1 cellular context compared by ENCODE assay signal in the genomic region with DNA sequence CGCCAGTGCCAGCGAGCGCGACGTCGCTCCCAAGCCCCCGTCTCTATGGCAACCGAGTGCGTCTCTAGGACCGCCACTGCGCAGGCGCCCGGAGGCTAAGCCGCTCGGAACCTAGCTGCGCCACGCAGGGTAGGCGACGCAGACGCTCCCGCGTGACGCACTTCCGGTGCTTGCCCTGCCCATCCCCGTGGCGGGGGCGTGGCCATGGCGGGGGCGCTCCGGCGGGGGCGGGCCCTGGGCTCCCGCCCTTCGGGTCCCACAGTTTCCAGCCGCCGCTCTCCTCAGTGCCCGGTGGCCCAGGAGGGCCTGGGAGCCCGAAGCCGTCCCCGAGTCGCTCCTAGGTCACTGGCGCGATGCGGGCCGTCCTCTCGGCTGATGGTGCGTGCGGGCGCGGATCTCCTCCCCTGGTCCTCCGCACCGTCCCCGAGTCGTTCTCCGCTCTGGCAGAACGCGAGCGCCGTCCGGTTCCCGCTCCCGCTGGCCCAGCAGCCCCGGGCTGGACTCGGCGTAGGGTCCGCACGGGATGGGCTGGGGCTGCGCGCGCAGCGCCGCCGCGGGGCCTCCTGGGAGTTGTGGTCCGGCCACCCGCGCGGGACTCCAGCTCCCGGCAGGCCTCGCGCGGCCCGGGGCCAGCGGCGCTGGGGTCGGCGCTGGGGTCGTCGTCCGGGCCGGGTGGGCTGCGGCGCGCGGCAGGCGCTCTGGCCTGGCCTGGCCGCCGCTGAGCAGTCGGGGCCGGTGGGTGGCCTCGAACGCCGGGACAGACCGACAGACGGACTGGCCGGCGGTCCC.
TF ChIP-seq lines count a peak whose summit lies in the region.

A gene (plus strand): TSS at position 245 of the 789 bp plus-strand sequence. CDS start 7,953 bp downstream, outside the sequence.

TF ChIP-seq in neural cell, 6 proteins besides CTCF, POLR2A, EP300 and RAD21 (continued from another document):
- TF ChIP-seq, protein P1, sequence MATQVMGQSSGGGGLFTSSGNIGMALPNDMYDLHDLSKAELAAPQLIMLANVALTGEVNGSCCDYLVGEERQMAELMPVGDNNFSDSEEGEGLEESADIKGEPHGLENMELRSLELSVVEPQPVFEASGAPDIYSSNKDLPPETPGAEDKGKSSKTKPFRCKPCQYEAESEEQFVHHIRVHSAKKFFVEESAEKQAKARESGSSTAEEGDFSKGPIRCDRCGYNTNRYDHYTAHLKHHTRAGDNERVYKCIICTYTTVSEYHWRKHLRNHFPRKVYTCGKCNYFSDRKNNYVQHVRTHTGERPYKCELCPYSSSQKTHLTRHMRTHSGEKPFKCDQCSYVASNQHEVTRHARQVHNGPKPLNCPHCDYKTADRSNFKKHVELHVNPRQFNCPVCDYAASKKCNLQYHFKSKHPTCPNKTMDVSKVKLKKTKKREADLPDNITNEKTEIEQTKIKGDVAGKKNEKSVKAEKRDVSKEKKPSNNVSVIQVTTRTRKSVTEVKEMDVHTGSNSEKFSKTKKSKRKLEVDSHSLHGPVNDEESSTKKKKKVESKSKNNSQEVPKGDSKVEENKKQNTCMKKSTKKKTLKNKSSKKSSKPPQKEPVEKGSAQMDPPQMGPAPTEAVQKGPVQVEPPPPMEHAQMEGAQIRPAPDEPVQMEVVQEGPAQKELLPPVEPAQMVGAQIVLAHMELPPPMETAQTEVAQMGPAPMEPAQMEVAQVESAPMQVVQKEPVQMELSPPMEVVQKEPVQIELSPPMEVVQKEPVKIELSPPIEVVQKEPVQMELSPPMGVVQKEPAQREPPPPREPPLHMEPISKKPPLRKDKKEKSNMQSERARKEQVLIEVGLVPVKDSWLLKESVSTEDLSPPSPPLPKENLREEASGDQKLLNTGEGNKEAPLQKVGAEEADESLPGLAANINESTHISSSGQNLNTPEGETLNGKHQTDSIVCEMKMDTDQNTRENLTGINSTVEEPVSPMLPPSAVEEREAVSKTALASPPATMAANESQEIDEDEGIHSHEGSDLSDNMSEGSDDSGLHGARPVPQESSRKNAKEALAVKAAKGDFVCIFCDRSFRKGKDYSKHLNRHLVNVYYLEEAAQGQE (IDR thresholded peaks at IDR 0.05; ENCODE audit: borderline replicate concordance): no peak
- TF ChIP-seq EZH2 (IDR thresholded peaks at IDR 0.05; ENCODE audit: borderline replicate concordance, insufficient read depth, low read length, poor library complexity, severe bottlenecking) (no peak), TAF1 (IDR thresholded peaks at IDR 0.05; ENCODE audit: low read depth) (no peak), POLR2AphosphoS5 (IDR thresholded peaks at IDR 0.05) (peak; percentile 82), MXI1 (conservative IDR thresholded peaks at IDR 0.05; ENCODE audit: poor library complexity, severe bottlenecking) (peak; percentile 67)
